Comparison of ENCODE assay signal across 1 cellular context in the genomic region with DNA sequence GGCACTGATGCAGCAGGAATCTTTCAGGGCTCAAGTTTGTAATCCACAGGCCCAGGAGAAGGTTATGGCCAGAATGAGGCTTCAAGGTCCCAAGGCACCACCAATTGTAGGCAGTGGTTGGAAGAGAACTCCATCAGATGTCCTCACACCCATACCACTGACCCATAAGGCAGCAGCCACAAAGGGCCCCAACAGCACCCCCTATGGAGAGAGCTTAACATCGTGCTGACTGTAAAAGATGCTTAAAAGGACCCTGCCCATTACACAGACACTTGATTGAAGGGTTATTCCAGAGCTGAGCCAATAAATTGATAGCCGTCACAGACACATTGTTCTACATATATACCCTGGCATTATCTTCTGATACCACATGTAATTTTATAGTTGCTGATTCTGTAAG.
TF ChIP-seq lines count a peak whose summit lies in the region.

No MANE protein-coding gene starts in this region.

TF ChIP-seq in IMR-90, 13 proteins besides CTCF, POLR2A, EP300 and RAD21 (continued from another document):
- TF ChIP-seq, protein P1, sequence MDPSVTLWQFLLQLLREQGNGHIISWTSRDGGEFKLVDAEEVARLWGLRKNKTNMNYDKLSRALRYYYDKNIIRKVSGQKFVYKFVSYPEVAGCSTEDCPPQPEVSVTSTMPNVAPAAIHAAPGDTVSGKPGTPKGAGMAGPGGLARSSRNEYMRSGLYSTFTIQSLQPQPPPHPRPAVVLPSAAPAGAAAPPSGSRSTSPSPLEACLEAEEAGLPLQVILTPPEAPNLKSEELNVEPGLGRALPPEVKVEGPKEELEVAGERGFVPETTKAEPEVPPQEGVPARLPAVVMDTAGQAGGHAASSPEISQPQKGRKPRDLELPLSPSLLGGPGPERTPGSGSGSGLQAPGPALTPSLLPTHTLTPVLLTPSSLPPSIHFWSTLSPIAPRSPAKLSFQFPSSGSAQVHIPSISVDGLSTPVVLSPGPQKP (IDR thresholded peaks at IDR 0.05; ENCODE audit: borderline replicate concordance, low read depth, low read length), result no peak
- TF ChIP-seq RCOR1 (IDR thresholded peaks at IDR 0.05; ENCODE audit: insufficient replicate concordance, low read length) (no peak), USF2 (IDR thresholded peaks at IDR 0.05; ENCODE audit: low read depth, low read length) (no peak), RFX5 (IDR thresholded peaks at IDR 0.05; ENCODE audit: low read depth, low read length) (no peak), CHD1 (IDR thresholded peaks at IDR 0.05; ENCODE audit: low read depth, low read length) (no peak), SMC3 (IDR thresholded peaks at IDR 0.05; ENCODE audit: low read depth, low read length) (no peak)
